In genomic region chr1:51729156-51729823, GRCh38 we compare ENCODE assay signal across 8 cellular contexts.
A peak's percentile ranks its signal among the peaks of the same experiment; 100 is the strongest.
DNase-seq lines count a peak whose midpoint lies in the region; ATAC-seq, FAIRE-seq and TF ChIP-seq lines count a peak whose summit lies in the region.

No MANE protein-coding gene starts in this region.

- TF ChIP-seq CTCF in RWPE2 (IDR thresholded peaks at IDR 0.05; ENCODE audit: poor library complexity, severe bottlenecking): no peak
- TF ChIP-seq CTCF in neutrophil (IDR thresholded peaks at IDR 0.05): no peak

- H3K4me1 ChIP-seq in ES-I3 (ENCODE audit: insufficient read depth, low read length) (peaks cover 14% of the 10 kb centered on the region), RWPE2 (ENCODE audit: insufficient read depth, poor library complexity, severe bottlenecking) (peaks cover 6% of the 10 kb centered on the region), neutrophil (ENCODE audit: control insufficient read depth in 1 of 2, insufficient read depth in 1 of 2, low read depth in 1 of 2, low read length in 1 of 2) (peaks cover 13 to 21% of the 10 kb centered on the region in 2 experiments)

- ATAC-seq in RWPE2 (ENCODE audit: low read depth): peak; percentile 96

- H3K27ac ChIP-seq in RWPE2 (ENCODE audit: poor library complexity, severe bottlenecking) (peak overlapping the region; percentile 52), neutrophil (peak overlapping the region; percentile 74)

- DNase-seq in H7: peak; percentile 96
- peak; percentile 97 for DNase-seq in M059J (ENCODE audit: low read depth)
- peak; percentile 98 for DNase-seq in RWPE2 (ENCODE audit: low spot score)
- DNase-seq in activated gamma-delta T cell treated with Interleukin-2 at 50 U/mL for 16 hours: peak; percentile 93
- DNase-seq in frontal cortex (ENCODE audit: low spot score in 2 of 2): peak; percentile 60 to 79
- DNase-seq in stromal cell of bone marrow (ENCODE audit: low read depth): peak; percentile 33

- H3K9me3 ChIP-seq in ES-I3 (ENCODE audit: control insufficient read depth, insufficient read depth, low read length): no peaks in the 10 kb centered on the region
- H3K9me3 ChIP-seq in RWPE2 (ENCODE audit: severe bottlenecking): no peaks in the 10 kb centered on the region
- no peaks in the 10 kb centered on the region for H3K9me3 ChIP-seq in neutrophil

- peak overlapping the region; percentile 93 for H3K9ac ChIP-seq in ES-I3 (ENCODE audit: low read depth, low read length)

- FAIRE-seq in frontal cortex (lab: Jason Lieb, UNC): no peak

- H3K36me3 ChIP-seq in ES-I3 (ENCODE audit: insufficient read depth, low read length) (no peaks in the 10 kb centered on the region), H7 (replicated peaks; ENCODE audit: control insufficient read depth, insufficient read depth, low read length) (no peaks in the 10 kb centered on the region), RWPE2 (ENCODE audit: low read depth) (no peaks in the 10 kb centered on the region), neutrophil (no peaks in the 10 kb centered on the region)

- H3K27me3 ChIP-seq in H7 (ENCODE audit: control insufficient read depth, insufficient read depth, low read length) (no peaks in the 10 kb centered on the region), RWPE2 (ENCODE audit: insufficient read depth, poor library complexity, severe bottlenecking) (no peaks in the 10 kb centered on the region), neutrophil (no peaks in the 10 kb centered on the region)

- H3K4me3 ChIP-seq in H7 (ENCODE audit: insufficient read depth, low read depth, low read length) (peak overlapping the region; percentile 98), RWPE2 (ENCODE audit: severe bottlenecking) (peak overlapping the region; percentile 85), neutrophil (ENCODE audit: low read depth in 1 of 2, low read length in 1 of 2) (peak overlapping the region; percentile 82 to 83)

Comparison
In these comparisons a context has a peak if more than half of its experiments do, and no peak if none do; other contexts are left out.
1. Peak in every context shown above with its lines: DNase-seq, ATAC-seq, H3K4me3 ChIP-seq and H3K27ac ChIP-seq.
2. DNase-seq: peak in every context shown above with its lines; median percentile 98 in RWPE2; 97 in M059J; 96 in H7; 93 in activated gamma-delta T cell treated with Interleukin-2 at 50 U/mL for 16 hours; 70 in frontal cortex; 33 in stromal cell of bone marrow.